ENCODE assay signal across 7 cellular contexts in the genomic region with DNA sequence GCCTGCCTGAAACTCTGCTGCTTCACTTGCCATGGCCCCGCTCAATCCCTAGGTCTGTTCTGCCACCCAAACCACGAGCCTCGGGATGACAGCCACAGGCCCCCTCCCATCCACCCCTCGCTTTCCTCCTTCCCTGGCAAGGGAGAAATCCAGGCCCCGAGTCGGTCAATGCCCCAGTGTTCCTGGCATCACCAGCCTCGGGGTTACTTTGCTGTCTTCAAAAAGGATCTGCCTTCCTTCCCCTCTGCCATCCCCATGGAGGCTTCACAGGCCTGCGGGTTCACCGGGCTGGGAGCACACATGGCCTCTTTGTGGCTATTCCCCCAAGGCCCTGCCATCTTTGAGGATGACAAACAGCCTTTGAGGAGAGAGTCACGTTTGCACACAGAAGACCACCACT. TPM values are rescaled to one million over a fixed set of nuclear protein-coding genes. Genes with fewer than 3 reads are reported as not detected.
"Had no signal": no experiment of that assay in that cellular context is flagged by ENCODE, and none has a peak within 500 bp of the region (broad histone marks: within the 10 kb centered on the region; RNA-seq: fewer than 3 reads in every experiment).

No MANE protein-coding gene starts in this region.

- DNase-seq: H9, HCEC 1CT, IMR-90 had no signal

- H2AFZ ChIP-seq: GM23338 had no signal

- H3K4me3 ChIP-seq: GM23338, K562 had no signal

- H3K4me2 ChIP-seq: GM23338 had no signal

- ATAC-seq: GM23338, K562 had no signal

RNA-seq across cellular contexts. Expression of gene ALX4, which starts 38.8 kb away (rescaled TPM):
- total RNA-seq: GM23338, H1, H9, HT-29, IMR-90 had no signal
- polyA plus RNA-seq: GM23338, H1, IMR-90 had no signal
